ENCODE assay signal across 20 cellular contexts in the genomic region with DNA sequence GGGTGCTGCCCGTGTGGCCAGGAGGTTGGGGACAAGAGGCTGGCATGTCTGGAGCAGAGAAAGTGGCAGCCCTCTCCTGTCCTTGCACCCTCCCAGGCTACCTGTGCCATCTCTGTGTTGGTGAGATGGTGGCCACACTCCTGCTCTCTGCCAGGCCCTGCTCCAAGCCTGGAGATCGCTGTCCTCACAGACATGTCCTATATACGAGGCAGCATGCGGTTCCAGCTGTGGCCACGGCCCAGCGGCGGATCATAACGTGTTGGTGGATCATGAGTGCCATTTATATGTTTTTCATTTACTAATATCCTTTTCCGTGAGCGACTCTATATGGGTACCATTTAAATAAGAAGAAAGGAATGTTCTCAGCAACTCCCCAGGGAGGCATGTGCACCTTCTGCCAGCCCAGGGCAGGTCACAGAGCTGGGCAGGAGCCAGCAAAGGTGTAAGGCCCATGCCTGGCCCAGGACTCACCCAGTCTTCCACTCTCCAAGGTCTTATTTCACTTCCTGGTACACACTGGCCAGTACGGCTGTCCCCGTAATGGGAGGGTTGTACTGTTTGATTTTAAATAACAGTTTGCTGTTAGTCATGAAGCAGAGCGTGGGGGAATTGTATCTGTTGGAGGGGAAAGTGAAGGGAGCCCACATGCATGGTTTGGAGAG. TPM values are rescaled to one million over a fixed set of nuclear protein-coding genes. Genes with fewer than 3 reads are reported as not detected.
DNase-seq lines count a peak whose midpoint lies in the region; ATAC-seq and TF ChIP-seq lines count a peak whose summit lies in the region.
"Had no signal": no experiment of that assay in that cellular context is flagged by ENCODE, and none has a peak within 500 bp of the region (broad histone marks: within the 10 kb centered on the region; RNA-seq: fewer than 3 reads in every experiment).

No MANE protein-coding gene starts in this region.

- POLR2A ChIA-PET in PC-3 (lab: Charles Lee; ENCODE audit: unreplicated experiment): no interaction called here

- no peaks in the 10 kb centered on the region for H3K27me3 ChIP-seq in PC-3 (ENCODE audit: low read length)

- no peak overlapping the region for H2AFZ ChIP-seq in PC-3 (ENCODE audit: low read length)
- H2AFZ ChIP-seq: GM23338 had no signal

- no peaks in the 10 kb centered on the region for H3K9me3 ChIP-seq in PC-3 (ENCODE audit: low read length)
- H3K9me3 ChIP-seq: SK-N-SH had no signal

- no peak overlapping the region for H3K9ac ChIP-seq in PC-3 (ENCODE audit: low read length)
- H3K9ac ChIP-seq: SK-N-SH had no signal

- H3K4me3 Mint-ChIP-seq in glutamatergic neuron (ENCODE audit: unreplicated experiment): no peak overlapping the region
- H3K4me3 Mint-ChIP-seq in progenitor cell of endocrine pancreas (ENCODE audit: low read depth): no peak overlapping the region
- H3K4me3 Mint-ChIP-seq: activated CD4-positive, alpha-beta memory T cell treated with anti-CD3 and anti-CD28 coated beads, Interleukin-2, amount 10 ng/mL, durations not matched to agents 7 days and 5 days; central memory CD8-positive, alpha-beta T cell; GM23338 had no signal

- peaks cover 12% of the 10 kb centered on the region for H3K36me3 Mint-ChIP-seq in glutamatergic neuron (ENCODE audit: unreplicated experiment)
- H3K36me3 Mint-ChIP-seq in progenitor cell of endocrine pancreas (ENCODE audit: insufficient read depth): peaks cover 36% of the 10 kb centered on the region

- TF ChIP-seq CTCF in PC-3 (conservative IDR thresholded peaks at IDR 0.05; ENCODE audit: low read depth, low read length) (no peak), glutamatergic neuron (IDR thresholded peaks at IDR 0.05; ENCODE audit: partially characterized antibody, unreplicated experiment) (no peak), progenitor cell of endocrine pancreas (IDR thresholded peaks at IDR 0.05; ENCODE audit: unreplicated experiment) (no peak)

- no peak overlapping the region for H3K4me2 ChIP-seq in PC-3 (ENCODE audit: low read length)
- H3K4me2 ChIP-seq: GM23338, SK-N-SH had no signal

- H3K27me3 Mint-ChIP-seq in glutamatergic neuron (ENCODE audit: unreplicated experiment): peaks cover 8% of the 10 kb centered on the region
- H3K27me3 Mint-ChIP-seq in progenitor cell of endocrine pancreas: no peaks in the 10 kb centered on the region
- H3K27me3 Mint-ChIP-seq: activated CD4-positive, alpha-beta memory T cell treated with anti-CD3 and anti-CD28 coated beads, Interleukin-2, amount 10 ng/mL, durations not matched to agents 7 days and 5 days; central memory CD8-positive, alpha-beta T cell had no signal

- peaks cover 7% of the 10 kb centered on the region; the same call in 1 of the 2 replicates for H3K79me2 ChIP-seq in PC-3 (ENCODE audit: low read length)

- H3K4me1 Mint-ChIP-seq in glutamatergic neuron (ENCODE audit: low read depth, unreplicated experiment): peaks cover 11% of the 10 kb centered on the region
- no peaks in the 10 kb centered on the region for H3K4me1 Mint-ChIP-seq in progenitor cell of endocrine pancreas (ENCODE audit: low read depth)
- H3K4me1 Mint-ChIP-seq: central memory CD8-positive, alpha-beta T cell; GM23338 had no signal

- BruUV-seq in PC-3 (replicated peaks; lab: Mats Ljungman, UMichigan): no TSS peak

- no peak overlapping the region for H3K27ac ChIP-seq in PC-3 (ENCODE audit: low read length)
- H3K27ac ChIP-seq: 22Rv1 had no signal

- peak overlapping the region; percentile 59 for H3K27ac Mint-ChIP-seq in glutamatergic neuron (ENCODE audit: unreplicated experiment)
- peak overlapping the region; percentile 54 for H3K27ac Mint-ChIP-seq in progenitor cell of endocrine pancreas
- H3K27ac Mint-ChIP-seq: activated CD4-positive, alpha-beta memory T cell treated with anti-CD3 and anti-CD28 coated beads, Interleukin-2, amount 10 ng/mL, durations not matched to agents 7 days and 5 days; GM23338 had no signal

- peaks cover 20% of the 10 kb centered on the region for H3K9me3 Mint-ChIP-seq in glutamatergic neuron (ENCODE audit: unreplicated experiment)
- H3K9me3 Mint-ChIP-seq in progenitor cell of endocrine pancreas (ENCODE audit: low read depth): no peaks in the 10 kb centered on the region
- H3K9me3 Mint-ChIP-seq: activated CD4-positive, alpha-beta memory T cell treated with anti-CD3 and anti-CD28 coated beads, Interleukin-2, amount 10 ng/mL, durations not matched to agents 7 days and 5 days; central memory CD8-positive, alpha-beta T cell; GM23338 had no signal

- H3K36me3 ChIP-seq in PC-3 (ENCODE audit: low read depth, low read length): peaks cover 45% of the 10 kb centered on the region

- H4K20me1 ChIP-seq in PC-3 (ENCODE audit: low read length): no peaks in the 10 kb centered on the region

- no peaks in the 10 kb centered on the region for H3K4me1 ChIP-seq in PC-3 (ENCODE audit: insufficient read depth, low read length)

- intact Hi-C loops in PC-3 (cut with micrococcal nuclease): no loop called here

- no peaks in the 10 kb centered on the region for H3F3A ChIP-seq in PC-3 (ENCODE audit: low read length, unreplicated experiment)

- no peaks in the 10 kb centered on the region for H3K9me2 ChIP-seq in PC-3 (replicated peaks; ENCODE audit: low read length)
- H3K9me2 ChIP-seq: SK-N-SH had no signal

- DNase-seq in NCI-H2029 (lab: John Stamatoyannopoulos, UW): peak; percentile 29
- no peak for DNase-seq in NCI-H2029 treated with DMSO at 0.1 percent for 48 hours (lab: John Stamatoyannopoulos, UW)
- peak; percentile 63 for DNase-seq in PC-3
- no peak for DNase-seq in glutamatergic neuron
- no peak for DNase-seq in progenitor cell of endocrine pancreas (ENCODE audit: low spot score, unreplicated experiment)
- no peak for DNase-seq in inferior parietal cortex (ENCODE audit: extremely low spot score)
- DNase-seq in activated gamma-delta T cell treated with Interleukin-2 at 50 U/mL for 16 hours: no peak
- no peak for DNase-seq in globus pallidus (ENCODE audit: low spot score)
- DNase-seq: activated CD4-positive, alpha-beta memory T cell treated with anti-CD3 and anti-CD28 coated beads, Interleukin-2, amount 10 ng/mL, durations not matched to agents 7 days and 5 days; DMS153; effector memory CD4-positive, alpha-beta T cell; hypothalamus; NCI-H1048; NCI-H2171; NCI-H82; SK-N-SH; stimulated activated CD4-positive, alpha-beta T cell treated with anti-CD3 and anti-CD28 coated beads, Interleukin-4, amount 100 ng/mL, for 1 hour had no signal

- peak; percentile 94 for ATAC-seq in PC-3
- ATAC-seq: GM23338 had no signal

- H3K4me3 ChIP-seq in PC-3 (ENCODE audit: low read length): no peak overlapping the region
- H3K4me3 ChIP-seq: GM23338 had no signal

- CTCF ChIA-PET in PC-3 (lab: Charles Lee): no interaction called here

RNA-seq across cellular contexts. Expression of a gene that starts 47.2 kb away (rescaled TPM):
- total RNA-seq in PC-3 (2014; rRNA removed) (302 and 349 TPM in 2 replicates), glutamatergic neuron (ENCODE audit: unreplicated experiment) (147 TPM), progenitor cell of endocrine pancreas (67.3 and 73.2 TPM in 2 replicates)

Comparison
In these comparisons a context has a peak if more than half of its experiments do, and no peak if none do; other contexts are left out.
1. DNase-seq: peak in NCI-H2029 (single experiment) and PC-3 (single experiment); none in NCI-H2029 treated with DMSO at 0.1 percent for 48 hours (single experiment), glutamatergic neuron (single experiment), progenitor cell of endocrine pancreas (single experiment), inferior parietal cortex (single experiment), activated gamma-delta T cell treated with Interleukin-2 at 50 U/mL for 16 hours (single experiment) and globus pallidus (single experiment).